Comparison of ENCODE assay signal across 1 cellular context in the genomic region with DNA sequence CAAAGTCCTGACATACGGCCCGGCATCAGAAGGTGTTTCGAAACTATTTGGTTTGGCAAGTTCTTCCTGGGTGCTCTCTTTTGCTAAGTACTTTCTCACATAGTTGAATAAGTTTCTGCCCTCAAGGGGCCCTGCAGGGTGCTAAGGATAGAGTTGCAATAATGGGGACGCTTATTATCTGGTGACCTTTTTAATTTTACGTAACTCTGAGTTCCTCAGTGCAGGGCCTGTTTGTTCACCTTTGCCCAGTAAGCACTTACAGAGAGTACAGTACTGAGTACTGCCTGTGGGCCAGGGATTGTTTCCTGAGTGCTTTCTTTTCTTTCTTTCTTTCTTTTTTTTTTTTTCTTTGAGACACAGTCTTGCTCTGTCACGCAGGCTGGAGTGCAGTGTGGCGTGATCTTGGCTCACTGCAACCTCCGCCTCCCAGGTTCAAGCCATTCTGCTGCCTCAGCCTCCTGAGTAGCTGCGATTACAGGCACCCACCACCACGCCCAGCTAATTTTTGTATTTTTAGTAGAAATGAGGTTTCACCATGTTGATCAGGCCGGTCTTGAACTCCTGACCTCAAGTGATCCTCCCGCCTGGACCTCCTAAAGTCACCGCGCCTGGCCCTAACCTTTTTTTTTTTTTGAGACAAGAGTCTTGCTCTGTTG.
A peak's percentile ranks its signal among the peaks of the same experiment; 100 is the strongest.
TF ChIP-seq lines count a peak whose summit lies in the region.

No MANE protein-coding gene starts in this region.

TF ChIP-seq in A549, 52 proteins besides CTCF, POLR2A, EP300 and RAD21:
- TF ChIP-seq CEBPB (IDR thresholded peaks at IDR 0.05): peak in 1 of 2 experiments; percentile 5; a peak in 1 of 4 replicates
- TF ChIP-seq CHD4 (IDR thresholded peaks at IDR 0.05; ENCODE audit: borderline replicate concordance): no peak
